Comparison of ENCODE assay signal across 8 cellular contexts in the genomic region with DNA sequence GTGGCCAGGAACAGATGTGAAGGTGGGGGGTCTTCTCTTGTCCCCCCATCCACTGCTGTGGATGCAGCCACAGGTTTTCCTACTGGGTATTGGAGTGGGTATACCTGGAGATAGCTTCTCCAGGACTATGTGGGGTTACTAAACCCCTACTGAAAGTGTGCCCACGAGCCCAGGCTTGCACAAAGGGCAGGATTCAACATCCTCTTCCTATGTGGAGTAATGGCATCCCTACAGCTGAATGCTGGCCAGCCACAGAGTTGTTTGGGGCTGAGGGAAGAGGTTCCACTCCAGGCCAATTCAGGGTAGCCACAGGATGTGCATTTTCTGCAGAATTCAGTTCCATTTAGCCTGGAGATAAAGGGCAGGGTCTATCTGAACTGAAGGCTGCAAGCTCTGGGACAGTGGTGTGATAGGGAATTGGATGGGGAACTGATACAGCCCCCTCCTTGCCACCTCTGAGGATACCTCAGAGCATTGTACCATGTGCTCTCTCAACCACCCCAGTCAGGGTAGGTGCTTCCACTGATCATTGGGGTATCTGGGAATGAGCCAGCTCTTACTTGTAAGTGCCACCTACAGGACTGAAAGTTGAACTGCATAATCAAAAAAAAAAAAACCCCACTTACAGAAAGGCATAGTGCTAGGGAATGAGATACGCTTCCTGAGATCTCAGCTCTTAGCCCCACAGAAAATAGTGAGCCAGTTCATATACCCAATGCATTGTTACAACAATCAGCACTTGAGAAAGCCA.
DNase-seq lines count a peak whose midpoint lies in the region; ATAC-seq and TF ChIP-seq lines count a peak whose summit lies in the region.

No MANE protein-coding gene starts in this region.

- DNase-seq in AG04450 (ENCODE audit: low read depth, low spot score) (no peak), NCI-H2171 (lab: John Stamatoyannopoulos, UW) (peak; percentile 1), fibroblast of gingiva (ENCODE audit: low read depth) (peak; percentile 17), dedifferentiated amniotic fluid mesenchymal stem cell (ENCODE audit: extremely low spot score) (no peak), GOT3 (lab: John Stamatoyannopoulos, UW) (no peak), inferior parietal cortex (ENCODE audit: extremely low spot score) (no peak)
- no peak for DNase-seq in stimulated activated naive CD4-positive, alpha-beta T cell treated with Interleukin-2 at 50 U/mL for 16 hours (lab: John Stamatoyannopoulos, UW)

- no peak overlapping the region for H3K4me3 ChIP-seq in AG04450 (ENCODE audit: low read depth, low read length)

- H3K9me3 ChIP-seq in AG04450 (ENCODE audit: control insufficient read depth, insufficient read depth, low read length) = no peaks in the 10 kb centered on the region

- ATAC-seq in GM19351 (IDR thresholded peaks at IDR 0.05; ENCODE audit: unreplicated experiment) = peak; percentile 44

- POLR2A ChIA-PET in AG04450 (lab: Yijun Ruan, JAX) = no interaction called here

- H3K27me3 ChIP-seq in AG04450 (ENCODE audit: control insufficient read depth, insufficient read depth, low read length) = no peaks in the 10 kb centered on the region

- no peak overlapping the region for H3K27ac ChIP-seq in AG04450 (ENCODE audit: low read depth, low read length)

- CTCF ChIA-PET in AG04450 (lab: Charles Lee) = interaction anchor here (0.5 to 1.2 kb wide), 12 partner anchors 15 to 1135 kb away, joined by 3 to 9 read pairs (median 3); no protein-coding TSS in a partner anchor

- TF ChIP-seq CTCF in AG04450 (IDR thresholded peaks at IDR 0.05; ENCODE audit: low read depth, low read length) = peak; percentile 32; the same call in 1 of the 2 replicates

Comparison
In these comparisons a context has a peak if more than half of its experiments do, and no peak if none do; other contexts are left out.
1. DNase-seq: peak in NCI-H2171 (single experiment) and fibroblast of gingiva (single experiment); none in AG04450 (single experiment), dedifferentiated amniotic fluid mesenchymal stem cell (single experiment), GOT3 (single experiment), inferior parietal cortex (single experiment) and stimulated activated naive CD4-positive, alpha-beta T cell treated with Interleukin-2 at 50 U/mL for 16 hours (single experiment).